ENCODE assay signal across 18 cellular contexts in the genomic region with DNA sequence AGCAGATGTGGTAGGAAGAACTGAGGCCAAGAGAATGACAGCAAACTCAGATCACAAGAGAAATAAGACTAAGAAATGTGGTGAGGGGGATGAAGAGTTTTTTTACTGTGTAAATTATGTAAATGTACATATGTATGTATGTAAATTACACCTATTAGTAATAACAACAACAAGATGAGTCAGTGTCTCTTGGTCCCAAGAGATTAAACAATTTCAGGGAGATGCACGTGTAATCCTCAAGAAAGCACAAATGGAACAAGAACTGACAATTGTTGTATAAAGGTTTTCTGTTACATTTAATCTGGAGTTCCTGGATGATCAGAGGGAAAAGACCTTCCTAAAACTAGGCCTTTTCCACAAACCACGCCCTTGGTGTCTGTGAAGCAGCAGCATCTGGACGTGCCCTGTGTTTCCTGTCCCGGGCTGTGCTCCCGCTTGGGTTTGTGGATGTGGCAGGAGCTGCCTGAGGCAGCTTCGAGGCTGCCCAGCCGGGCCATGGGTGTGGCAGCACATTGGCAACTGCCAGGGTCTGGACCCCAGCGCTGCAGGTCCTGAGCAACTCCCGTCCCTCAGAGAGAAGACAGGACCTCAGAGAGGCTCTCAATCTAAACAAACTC. TPM values are rescaled to one million over a fixed set of nuclear protein-coding genes. Genes with fewer than 3 reads are reported as not detected.
DNase-seq lines count a peak whose midpoint lies in the region; ATAC-seq and TF ChIP-seq lines count a peak whose summit lies in the region.
"Had no signal": no experiment of that assay in that cellular context is flagged by ENCODE, and none has a peak within 500 bp of the region (broad histone marks: within the 10 kb centered on the region; RNA-seq: fewer than 3 reads in every experiment).

No MANE protein-coding gene starts in this region.

- CTCF ChIA-PET in MCF 10A (lab: Yijun Ruan, JAX) = interaction anchor here (1.3 kb wide), 1 partner anchor 88 kb away, joined by 3 read pairs; no protein-coding TSS in a partner anchor

- no peak for TF ChIP-seq POLR2A in breast epithelium (IDR thresholded peaks at IDR 0.05)

- DNase-seq in MCF 10A (ENCODE audit: unreplicated experiment) = peak; percentile 52
- DNase-seq in breast epithelium (ENCODE audit: low spot score in 2 of 2) = no peak
- no peak for DNase-seq in foreskin keratinocyte
- no peak for DNase-seq in iPS-NIHi11 (ENCODE audit: low spot score)
- no peak for DNase-seq in nephron progenitor cell
- DNase-seq in activated CD4-positive, CD25-positive, alpha-beta regulatory T cell (lab: John Stamatoyannopoulos, UW) = no peak
- DNase-seq: activated CD8-positive, alpha-beta memory T cell treated with anti-CD3 and anti-CD28 coated beads for 24 hours; brain microvascular endothelial cell; Calu3; NCI-H2081 treated with DMSO at 0.1 percent for 48 hours; SHP77 had no signal

- no peak overlapping the region for H3K27ac ChIP-seq in breast epithelium
- no peak overlapping the region for H3K27ac ChIP-seq in foreskin keratinocyte
- peak overlapping the region; percentile 17 for H3K27ac ChIP-seq in temporal lobe (ENCODE audit: low read depth, low read length)
- H3K27ac ChIP-seq: brain microvascular endothelial cell, hepatocyte, HL-60 had no signal

- H3K4me3 Mint-ChIP-seq in MCF 10A (ENCODE audit: unreplicated experiment) (no peak overlapping the region), nephron progenitor cell (no peak overlapping the region)
- H3K4me3 Mint-ChIP-seq in activated T-helper 17 cell treated with anti-CD3 and anti-CD28 coated beads, Interleukin-2, amount 50 U/mL, for 72 hours = no peak overlapping the region
- H3K4me3 Mint-ChIP-seq: nephron; stimulated activated naive CD8-positive, alpha-beta T cell treated with anti-CD3 and anti-CD28 coated beads, Interleukin-15, Interleukin-2, amounts not matched to agents 100 ng/mL and 50 ng/mL, for 24 hours had no signal

- no TSS peak for BruUV-seq in MCF 10A (replicated peaks; lab: Mats Ljungman, UMichigan)

- H3K4me1 ChIP-seq in breast epithelium (no peaks in the 10 kb centered on the region), foreskin keratinocyte (peaks cover 13% of the 10 kb centered on the region)

- POLR2A ChIA-PET in MCF 10A (lab: Yijun Ruan, JAX) = interaction anchor here (0.8 to 1.0 kb wide), 2 partner anchors 9 to 91 kb away, joined by 3 read pairs; no protein-coding TSS in a partner anchor

- H3K4me1 Mint-ChIP-seq in MCF 10A (ENCODE audit: insufficient read depth, unreplicated experiment) (peaks cover 12% of the 10 kb centered on the region), nephron progenitor cell (peaks cover 21% of the 10 kb centered on the region)
- H3K4me1 Mint-ChIP-seq in activated T-helper 17 cell treated with anti-CD3 and anti-CD28 coated beads, Interleukin-2, amount 50 U/mL, for 72 hours = peaks cover 24% of the 10 kb centered on the region

- no peaks in the 10 kb centered on the region for H3K27me3 Mint-ChIP-seq in MCF 10A (ENCODE audit: insufficient read depth, unreplicated experiment)
- H3K27me3 Mint-ChIP-seq in activated T-helper 17 cell treated with anti-CD3 and anti-CD28 coated beads, Interleukin-2, amount 50 U/mL, for 72 hours = no peaks in the 10 kb centered on the region
- H3K27me3 Mint-ChIP-seq in nephron progenitor cell (ENCODE audit: low read depth, poor library complexity) = no peaks in the 10 kb centered on the region
- H3K27me3 Mint-ChIP-seq: stimulated activated naive CD8-positive, alpha-beta T cell treated with anti-CD3 and anti-CD28 coated beads, Interleukin-15, Interleukin-2, amounts not matched to agents 100 ng/mL and 50 ng/mL, for 24 hours had no signal

- TF ChIP-seq CTCF in MCF 10A (IDR thresholded peaks at IDR 0.05; ENCODE audit: unreplicated experiment) = no peak
- no peak for TF ChIP-seq CTCF in breast epithelium (IDR thresholded peaks at IDR 0.05)
- no peak for TF ChIP-seq CTCF in foreskin keratinocyte (conservative IDR thresholded peaks at IDR 0.05)
- no peak for TF ChIP-seq CTCF in nephron progenitor cell (IDR thresholded peaks at IDR 0.05)

- no peaks in the 10 kb centered on the region for H3K36me3 ChIP-seq in breast epithelium

- H3K36me3 Mint-ChIP-seq in MCF 10A (ENCODE audit: insufficient read depth, unreplicated experiment) (peaks cover 34% of the 10 kb centered on the region), nephron progenitor cell (ENCODE audit: low read depth) (peaks cover 48% of the 10 kb centered on the region)
- peaks cover 75% of the 10 kb centered on the region for H3K36me3 Mint-ChIP-seq in activated T-helper 17 cell treated with anti-CD3 and anti-CD28 coated beads, Interleukin-2, amount 50 U/mL, for 72 hours (ENCODE audit: low read depth)

- no peaks in the 10 kb centered on the region for H3K9me3 ChIP-seq in breast epithelium

- ATAC-seq in activated T-helper 17 cell treated with anti-CD3 and anti-CD28 coated beads, Interleukin-2, amount 50 U/mL, for 72 hours (replicated peaks) = no peak
- peak; percentile 85 for ATAC-seq in foreskin keratinocyte

- no peaks in the 10 kb centered on the region for H3K27me3 ChIP-seq in breast epithelium
- H3K27me3 ChIP-seq in foreskin keratinocyte = no peaks in the 10 kb centered on the region
- H3K27me3 ChIP-seq: brain microvascular endothelial cell, hepatocyte had no signal

- peak overlapping the region; percentile 75 for H3K27ac Mint-ChIP-seq in MCF 10A (ENCODE audit: low read depth, unreplicated experiment)
- H3K27ac Mint-ChIP-seq in activated T-helper 17 cell treated with anti-CD3 and anti-CD28 coated beads, Interleukin-2, amount 50 U/mL, for 72 hours = peak overlapping the region; percentile 18
- H3K27ac Mint-ChIP-seq in nephron progenitor cell = no peak overlapping the region
- H3K27ac Mint-ChIP-seq: nephron; stimulated activated naive CD8-positive, alpha-beta T cell treated with anti-CD3 and anti-CD28 coated beads, Interleukin-15, Interleukin-2, amounts not matched to agents 100 ng/mL and 50 ng/mL, for 24 hours had no signal

- H3K4me3 ChIP-seq in breast epithelium = no peak overlapping the region
- H3K4me3 ChIP-seq: hepatocyte had no signal

- intact Hi-C loops in MCF 10A (cut with micrococcal nuclease) = loop anchor here (1.0 kb wide), 1 partner anchor 88 kb away; no protein-coding TSS in a partner anchor
- intact Hi-C loops in breast epithelium (cut with DNase I; ENCODE audit: low total_unique reads) = no loop called here

- H3K9me3 Mint-ChIP-seq in MCF 10A (ENCODE audit: unreplicated experiment) (no peaks in the 10 kb centered on the region), nephron progenitor cell (peaks cover 4% of the 10 kb centered on the region)
- no peaks in the 10 kb centered on the region for H3K9me3 Mint-ChIP-seq in activated T-helper 17 cell treated with anti-CD3 and anti-CD28 coated beads, Interleukin-2, amount 50 U/mL, for 72 hours
- H3K9me3 Mint-ChIP-seq: nephron; stimulated activated naive CD8-positive, alpha-beta T cell treated with anti-CD3 and anti-CD28 coated beads, Interleukin-15, Interleukin-2, amounts not matched to agents 100 ng/mL and 50 ng/mL, for 24 hours had no signal

RNA-seq across cellular contexts. Expression of gene CLDN20, which starts 1.0 kb away (rescaled TPM):
- not detected in 2 replicates for total RNA-seq in MCF 10A (2022)
- total RNA-seq in breast epithelium = not detected
- not detected for total RNA-seq in activated T-helper 17 cell treated with anti-CD3 and anti-CD28 coated beads, Interleukin-2, amount 50 U/mL, for 72 hours
- total RNA-seq in foreskin keratinocyte = not detected in 2 replicates
- not detected in 2 replicates for polyA plus RNA-seq in foreskin keratinocyte
- total RNA-seq in temporal lobe = not detected
- total RNA-seq: Calu3, hepatocyte, liver had no signal

RNA-seq across cellular contexts. Expression of gene TFB1M, which starts 49.5 kb away (rescaled TPM):
- total RNA-seq in MCF 10A (2022) (26.8 and 31.0 TPM in 2 replicates), breast epithelium (10 to 100 TPM in 2 of 3 donors, 1 to 10 TPM in 1; 9.9 to 28.5 (median 18.4) TPM), foreskin keratinocyte (19.3 and 27.4 TPM in 2 replicates), temporal lobe (14.5 TPM)
- total RNA-seq in activated T-helper 17 cell treated with anti-CD3 and anti-CD28 coated beads, Interleukin-2, amount 50 U/mL, for 72 hours = 10 to 100 TPM; 38.6 to 48.9 TPM
- 19.8 and 23.2 TPM in 2 replicates for polyA plus RNA-seq in foreskin keratinocyte
